8 cellular contexts compared by ENCODE assay signal in the genomic region with DNA sequence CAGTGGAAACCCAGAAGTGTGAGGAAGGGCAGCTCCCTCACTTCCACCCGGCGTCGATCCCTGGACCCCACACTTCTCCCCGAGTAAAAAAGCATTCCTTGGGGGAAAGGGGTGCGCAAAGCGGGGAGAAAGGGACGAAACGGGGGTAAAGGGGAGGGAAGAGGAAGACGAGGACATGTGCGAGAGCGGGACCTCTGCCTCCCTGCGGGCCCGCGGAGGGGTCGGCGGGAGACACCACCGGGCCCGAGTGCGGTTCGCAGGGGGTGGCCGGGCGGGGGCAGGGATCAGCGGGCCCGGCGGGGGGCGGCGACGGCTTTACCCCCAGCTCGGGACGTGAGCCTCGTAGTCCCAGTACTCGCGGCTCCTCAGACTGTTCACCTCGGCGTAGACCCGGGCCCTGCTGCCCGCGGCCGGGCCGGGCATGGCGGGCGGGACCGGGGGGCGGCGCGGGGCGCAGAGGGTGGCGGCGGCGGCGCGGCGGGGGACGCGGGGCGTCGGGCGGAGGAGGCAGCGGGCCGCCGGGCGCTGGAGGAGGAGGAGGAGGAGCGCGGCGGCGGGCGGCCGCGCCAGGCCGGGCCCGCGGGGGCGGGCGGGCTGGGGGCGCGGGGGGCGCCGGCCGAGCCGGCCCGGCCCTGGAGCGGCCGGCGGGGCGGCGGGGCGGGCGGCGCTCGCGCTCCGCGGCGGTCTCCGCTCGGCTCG. TPM values are rescaled to one million over a fixed set of nuclear protein-coding genes. Genes with fewer than 3 reads are reported as not detected.
DNase-seq lines count a peak whose midpoint lies in the region; ATAC-seq and TF ChIP-seq lines count a peak whose summit lies in the region.

No MANE protein-coding gene starts in this region.

- peak; percentile 14 for ATAC-seq in HG03469 (IDR thresholded peaks at IDR 0.05; ENCODE audit: unreplicated experiment)
- ATAC-seq in activated naive CD4-positive, alpha-beta T cell treated with anti-CD3 and anti-CD28 coated beads, Interleukin-2, amount 50 U/mL, for 72 hours: peak; percentile 48 to 52
- peak; percentile 30 for ATAC-seq in stimulated activated naive CD8-positive, alpha-beta T cell treated with anti-CD3 and anti-CD28 coated beads, Interleukin-15, Interleukin-2, amounts not matched to agents 100 U/mL and 50 U/mL, for 24 hours

- H3K36me3 Mint-ChIP-seq in activated naive CD4-positive, alpha-beta T cell treated with anti-CD3 and anti-CD28 coated beads, Interleukin-2, amount 50 U/mL, for 72 hours: peaks cover 25 to 29% of the 10 kb centered on the region in 2 donors

- no peak for TF ChIP-seq CTCF in AG10803 (conservative IDR thresholded peaks at IDR 0.05; ENCODE audit: low read length)

- H3K4me3 ChIP-seq in AG10803 (ENCODE audit: low read length): peak overlapping the region; percentile 72
- peak overlapping the region; percentile 66 for H3K4me3 ChIP-seq in iPS-18a (ENCODE audit: low read length)

- H3K27ac Mint-ChIP-seq in activated naive CD4-positive, alpha-beta T cell treated with anti-CD3 and anti-CD28 coated beads, Interleukin-2, amount 50 U/mL, for 72 hours: peak overlapping the region; percentile 91 to 93

- H3K27ac ChIP-seq in iPS-18a (ENCODE audit: low read length) (no peak overlapping the region), caudate nucleus (ENCODE audit: low read depth, low read length) (no peak overlapping the region)

- peaks cover 9% of the 10 kb centered on the region for H3K27me3 ChIP-seq in iPS-18a (ENCODE audit: control insufficient read depth, insufficient read depth, low read length)

- H3K9ac ChIP-seq in iPS-18a (ENCODE audit: low read length): peak overlapping the region; percentile 47

- DNase-seq in AG10803 (ENCODE audit: low read depth): no peak
- peak; percentile 22 for DNase-seq in GM19238 (ENCODE audit: insufficient read length, low spot score)
- peak in 1 of 2 donors; percentile 12 for DNase-seq in activated naive CD4-positive, alpha-beta T cell treated with anti-CD3 and anti-CD28 coated beads, Interleukin-2, amount 50 U/mL, for 72 hours (ENCODE audit: low spot score in 2 of 2)
- peak; percentile 25 for DNase-seq in stimulated activated naive CD8-positive, alpha-beta T cell treated with anti-CD3 and anti-CD28 coated beads, Interleukin-15, Interleukin-2, amounts not matched to agents 100 U/mL and 50 U/mL, for 24 hours
- no peak for DNase-seq in NCI-H2029 (lab: John Stamatoyannopoulos, UW)
- no peak for DNase-seq in caudate nucleus (lab: John Stamatoyannopoulos, UW)

- no peaks in the 10 kb centered on the region for H3K9me3 ChIP-seq in iPS-18a (ENCODE audit: control insufficient read depth, low read depth, low read length)

- peaks cover 38% of the 10 kb centered on the region for H3K36me3 ChIP-seq in iPS-18a (ENCODE audit: control insufficient read depth, low read depth, low read length)

- no peaks in the 10 kb centered on the region for H3K9me3 Mint-ChIP-seq in activated naive CD4-positive, alpha-beta T cell treated with anti-CD3 and anti-CD28 coated beads, Interleukin-2, amount 50 U/mL, for 72 hours

- H3K4me1 ChIP-seq in iPS-18a (ENCODE audit: control insufficient read depth, low read depth, low read length): peaks cover 8% of the 10 kb centered on the region

RNA-seq across cellular contexts. Expression of gene CSNK2A2, which starts 0.4 kb away (rescaled TPM):
- 10 to 100 TPM; 67.9 to 88.4 TPM for total RNA-seq in activated naive CD4-positive, alpha-beta T cell treated with anti-CD3 and anti-CD28 coated beads, Interleukin-2, amount 50 U/mL, for 72 hours

Comparison
In these comparisons a context has a peak if more than half of its experiments do, and no peak if none do; other contexts are left out.
1. DNase-seq: peak in GM19238 (single experiment) and stimulated activated naive CD8-positive, alpha-beta T cell treated with anti-CD3 and anti-CD28 coated beads, Interleukin-15, Interleukin-2, amounts not matched to agents 100 U/mL and 50 U/mL, for 24 hours (single experiment); none in AG10803 (single experiment), NCI-H2029 (single experiment) and caudate nucleus (0 of 61).
2. Peak in every context shown above with its lines, with median percentiles within 50 percentile points of each other: ATAC-seq.